In the genomic region with DNA sequence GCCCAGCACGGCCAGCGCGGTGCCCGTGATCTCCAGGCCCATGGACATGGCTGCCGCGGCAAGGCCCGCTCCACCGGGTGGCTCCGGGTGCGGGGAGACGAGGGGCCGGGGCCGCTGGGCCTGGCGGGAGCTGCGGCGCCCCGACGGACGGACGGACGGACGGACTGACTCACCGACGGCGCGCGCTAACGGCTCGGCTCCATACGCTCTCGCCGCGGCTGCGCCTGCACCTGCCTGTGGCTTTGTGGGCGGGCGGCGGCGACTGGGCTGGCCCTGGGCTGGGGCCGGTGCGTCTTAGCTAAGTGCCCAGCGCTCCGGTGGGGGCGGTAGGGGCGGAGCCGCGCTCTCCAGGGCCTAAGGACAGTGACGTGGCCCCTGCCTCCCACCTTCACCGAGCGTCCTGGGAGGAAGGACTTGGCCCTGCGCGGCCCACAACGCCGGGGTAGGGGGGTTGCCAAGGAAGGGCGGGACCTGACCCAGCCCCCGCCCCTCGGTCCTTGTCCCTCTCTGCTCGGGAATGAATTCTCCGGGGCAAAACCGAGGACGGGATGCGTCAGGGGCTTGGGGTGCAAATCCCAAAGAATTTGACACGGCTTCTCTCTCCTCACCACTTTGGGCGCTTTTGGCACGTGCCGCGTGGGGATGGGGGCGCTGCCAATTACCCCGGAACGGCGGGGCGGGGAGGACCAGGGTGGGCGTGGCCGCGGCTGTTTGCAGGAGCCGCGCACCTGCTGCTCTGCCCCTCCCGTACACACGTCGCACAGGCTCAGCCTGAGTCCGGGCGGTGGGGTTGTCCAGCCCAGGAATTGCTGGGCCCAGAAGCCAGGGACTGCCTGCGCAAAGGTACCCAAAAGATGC, we compare ENCODE assay signal across 1 cellular context.
TF ChIP-seq lines count a peak whose summit lies in the region.

A gene with protein sequence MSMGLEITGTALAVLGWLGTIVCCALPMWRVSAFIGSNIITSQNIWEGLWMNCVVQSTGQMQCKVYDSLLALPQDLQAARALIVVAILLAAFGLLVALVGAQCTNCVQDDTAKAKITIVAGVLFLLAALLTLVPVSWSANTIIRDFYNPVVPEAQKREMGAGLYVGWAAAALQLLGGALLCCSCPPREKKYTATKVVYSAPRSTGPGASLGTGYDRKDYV (minus strand): TSS at position 269 of the 858 bp plus-strand sequence. CDS start 221 bp downstream, at position 48.

TF ChIP-seq in GM12878, 131 proteins besides CTCF, POLR2A, EP300 and RAD21:
- TF ChIP-seq BHLHE40 (IDR thresholded peaks at IDR 0.05; ENCODE audit: borderline replicate concordance in 1 of 2, low read depth in 2 of 2, low read length in 1 of 2) (peak in 1 of 2 experiments; percentile 48; a peak in 2 of 4 replicates), ZNF207 (IDR thresholded peaks at IDR 0.05; ENCODE audit: borderline replicate concordance) (no peak), HDAC6 (IDR thresholded peaks at IDR 0.05; ENCODE audit: unreplicated experiment) (peak; percentile 53)
- TF ChIP-seq, protein P1, sequence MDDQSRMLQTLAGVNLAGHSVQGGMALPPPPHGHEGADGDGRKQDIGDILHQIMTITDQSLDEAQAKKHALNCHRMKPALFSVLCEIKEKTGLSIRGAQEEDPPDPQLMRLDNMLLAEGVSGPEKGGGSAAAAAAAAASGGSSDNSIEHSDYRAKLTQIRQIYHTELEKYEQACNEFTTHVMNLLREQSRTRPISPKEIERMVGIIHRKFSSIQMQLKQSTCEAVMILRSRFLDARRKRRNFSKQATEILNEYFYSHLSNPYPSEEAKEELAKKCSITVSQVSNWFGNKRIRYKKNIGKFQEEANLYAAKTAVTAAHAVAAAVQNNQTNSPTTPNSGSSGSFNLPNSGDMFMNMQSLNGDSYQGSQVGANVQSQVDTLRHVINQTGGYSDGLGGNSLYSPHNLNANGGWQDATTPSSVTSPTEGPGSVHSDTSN (IDR thresholded peaks at IDR 0.05; ENCODE audit: insufficient replicate concordance, low read depth, low read length): no peak
